ENCODE assay signal across 22 cellular contexts in genomic region chr1:62109124-62109523, GRCh38.
"Had no signal": no experiment of that assay in that cellular context is flagged by ENCODE, and none has a peak within 500 bp of the region (broad histone marks: within the 10 kb centered on the region; RNA-seq: fewer than 3 reads in every experiment).

No MANE protein-coding gene starts in this region.

- H3K4me1 ChIP-seq: foreskin keratinocyte, gastroesophageal sphincter, lower lobe of right lung had no signal

- H3K27ac ChIP-seq: coronary artery, dorsolateral prefrontal cortex, esophagus muscularis mucosa, foreskin keratinocyte, gastroesophageal sphincter, hepatocyte, lower lobe of right lung had no signal

- ATAC-seq: foreskin keratinocyte, gastroesophageal sphincter, heart left ventricle, left colon, left lobe of liver, lower lobe of right lung, mucosa of descending colon had no signal

- DNase-seq: dermis blood vessel endothelial cell; dorsolateral prefrontal cortex; effector CD4-positive, alpha-beta T cell; effector memory CD4-positive, alpha-beta T cell; foreskin keratinocyte; heart left ventricle; hypothalamus; immature natural killer cell; islet precursor cell; kidney; kidney glomerular epithelial cell; left colon; left ventricle myocardium inferior; lower lobe of right lung; mesenchymal stem cell; mucosa of descending colon; naive B cell had no signal

- H3K27me3 ChIP-seq: dorsolateral prefrontal cortex, esophagus muscularis mucosa, foreskin keratinocyte, gastroesophageal sphincter, heart left ventricle, hepatocyte had no signal

- H3K4me3 ChIP-seq: coronary artery, dorsolateral prefrontal cortex, esophagus muscularis mucosa, gastroesophageal sphincter, heart left ventricle, hepatocyte, left ventricle myocardium inferior, lower lobe of right lung, mucosa of descending colon had no signal

- H3K9me3 ChIP-seq: esophagus muscularis mucosa, gastroesophageal sphincter, heart left ventricle, left ventricle myocardium inferior, lower lobe of right lung, mucosa of descending colon had no signal

- H3K36me3 ChIP-seq: esophagus muscularis mucosa, gastroesophageal sphincter, left ventricle myocardium inferior, lower lobe of right lung had no signal
